21 cellular contexts compared by ENCODE assay signal in genomic region chr5:150612405-150612804, GRCh38. TPM values are rescaled to one million over a fixed set of nuclear protein-coding genes. Genes with fewer than 3 reads are reported as not detected.
A peak's percentile ranks its signal among the peaks of the same experiment; 100 is the strongest.
DNase-seq lines count a peak whose midpoint lies in the region; ATAC-seq, FAIRE-seq and TF ChIP-seq lines count a peak whose summit lies in the region.
"Had no signal": no experiment of that assay in that cellular context is flagged by ENCODE, and none has a peak within 500 bp of the region (broad histone marks: within the 10 kb centered on the region; RNA-seq: fewer than 3 reads in every experiment).

No MANE protein-coding gene starts in this region.

- TF ChIP-seq POLR2A in endothelial cell of umbilical vein (IDR thresholded peaks at IDR 0.05; ENCODE audit: low read depth, low read length) = no peak

- no peaks in the 10 kb centered on the region for H3K9me3 Mint-ChIP-seq in activated CD8-positive, alpha-beta T cell treated with anti-CD3 and anti-CD28 coated beads for 36 hours
- H3K9me3 Mint-ChIP-seq in stimulated activated naive CD8-positive, alpha-beta T cell treated with anti-CD3 and anti-CD28 coated beads, Interleukin-15, amount 100 ng/mL, for 72 hours = no peaks in the 10 kb centered on the region
- H3K9me3 Mint-ChIP-seq: activated naive CD8-positive, alpha-beta T cell treated with anti-CD3 and anti-CD28 coated beads, Interleukin-2, amount 10 ng/mL, durations not matched to agents 7 days and 5 days; activated T-cell treated with anti-CD3 and anti-CD28 coated beads, Interleukin-2, amount 50 U/mL, for 72 hours; memory B cell; neural progenitor cell had no signal

- POLR2A ChIA-PET in endothelial cell of umbilical vein (lab: Charles Lee) = interaction anchor here (0.7 to 1.1 kb wide), 3 partner anchors 12 to 28 kb away, joined by 3 to 5 read pairs (median 3); partner anchors contain the start of gene SYNPO
- POLR2A ChIA-PET in activated CD8-positive, alpha-beta T cell treated with anti-CD3 and anti-CD28 coated beads for 36 hours (lab: Charles Lee) = interaction anchor here (0.5 kb wide), 1 partner anchor 198 kb away, joined by 3 read pairs; no protein-coding TSS in a partner anchor

- no peaks in the 10 kb centered on the region for H4K20me1 ChIP-seq in endothelial cell of umbilical vein (replicated peaks; ENCODE audit: control insufficient read depth, extremely low read depth, insufficient read depth, low read length)

- peak; percentile 33 for DNase-seq in Right ventricle myocardium inferior (ENCODE audit: missing footprints)
- DNase-seq in cardiac septum (ENCODE audit: low spot score) = no peak
- DNase-seq in endothelial cell of umbilical vein (ENCODE audit: low read depth, low spot score) = peak; percentile 91
- no peak for DNase-seq in activated CD8-positive, alpha-beta T cell treated with anti-CD3 and anti-CD28 coated beads for 36 hours
- no peak for DNase-seq in GOT3 (lab: John Stamatoyannopoulos, UW)
- DNase-seq in HuH-7.5 (ENCODE audit: low spot score) = no peak
- DNase-seq in stimulated activated naive CD8-positive, alpha-beta T cell treated with anti-CD3 and anti-CD28 coated beads, Interleukin-15, amount 100 ng/mL, for 72 hours = no peak
- DNase-seq: activated naive CD8-positive, alpha-beta T cell treated with anti-CD3 and anti-CD28 coated beads, Interleukin-2, amount 10 ng/mL, durations not matched to agents 7 days and 5 days; activated T-cell treated with anti-CD3 and anti-CD28 coated beads, Interleukin-2, amount 50 U/mL, for 72 hours; C1 segment of cervical spinal cord; cerebellar nuclear complex; DMS153; MG63; NCI-H1930; stimulated activated CD4-positive, alpha-beta T cell treated with anti-CD3 and anti-CD28 coated beads, Interleukin-4, amount 100 ng/mL, for 24 hours; stimulated activated CD8-positive, alpha-beta memory T cell treated with anti-CD3 and anti-CD28 coated beads, Interleukin-4, amount 100 ng/mL, for 48 hours; trophoblast cell had no signal

- H3K9me3 ChIP-seq in endothelial cell of umbilical vein (replicated peaks; ENCODE audit: control insufficient read depth, insufficient read depth, low read length) = no peaks in the 10 kb centered on the region
- no peaks in the 10 kb centered on the region for H3K9me3 ChIP-seq in mucosa of rectum (ENCODE audit: control insufficient read depth in 2 of 2, low read length in 2 of 2)
- H3K9me3 ChIP-seq: MG63 had no signal

- FAIRE-seq in endothelial cell of umbilical vein (lab: Jason Lieb, UNC) = peak; percentile 99

- peaks cover 29% of the 10 kb centered on the region for H3K4me1 ChIP-seq in endothelial cell of umbilical vein (ENCODE audit: control insufficient read depth, extremely low read depth, insufficient read depth, low read length)
- H3K4me1 ChIP-seq in mucosa of rectum (ENCODE audit: control insufficient read depth in 2 of 2, insufficient read depth in 2 of 2, low read length in 2 of 2) = peaks cover 62 to 65% of the 10 kb centered on the region in 2 donors

- intact Hi-C loops in Right ventricle myocardium inferior (cut with DNase I) = loop anchor here (5.0 kb wide), 1 partner anchor 35 kb away; no protein-coding TSS in a partner anchor
- intact Hi-C loops in cardiac septum (cut with DNase I) = no loop called here
- intact Hi-C loops in endothelial cell of umbilical vein (cut with micrococcal nuclease) = loop anchor here (1.0 kb wide), 1 partner anchor 12 kb away; no protein-coding TSS in a partner anchor
- intact Hi-C loops in activated CD8-positive, alpha-beta T cell treated with anti-CD3 and anti-CD28 coated beads for 36 hours (cut with micrococcal nuclease) = no loop called here

- H3K27me3 Mint-ChIP-seq in activated CD8-positive, alpha-beta T cell treated with anti-CD3 and anti-CD28 coated beads for 36 hours = no peaks in the 10 kb centered on the region
- peaks cover 12% of the 10 kb centered on the region for H3K27me3 Mint-ChIP-seq in stimulated activated naive CD8-positive, alpha-beta T cell treated with anti-CD3 and anti-CD28 coated beads, Interleukin-15, amount 100 ng/mL, for 72 hours

- TF ChIP-seq CTCF in endothelial cell of umbilical vein (IDR thresholded peaks at IDR 0.05; ENCODE audit: extremely low read depth in 1 of 2, insufficient read depth in 1 of 2, low read depth in 1 of 2, low read length in 2 of 2) = no peak
- no peak for TF ChIP-seq CTCF in activated CD8-positive, alpha-beta T cell treated with anti-CD3 and anti-CD28 coated beads for 36 hours (IDR thresholded peaks at IDR 0.05)

- H3K4me3 Mint-ChIP-seq in activated CD8-positive, alpha-beta T cell treated with anti-CD3 and anti-CD28 coated beads for 36 hours = no peak overlapping the region
- H3K4me3 Mint-ChIP-seq in stimulated activated naive CD8-positive, alpha-beta T cell treated with anti-CD3 and anti-CD28 coated beads, Interleukin-15, amount 100 ng/mL, for 72 hours = no peak overlapping the region
- H3K4me3 Mint-ChIP-seq: activated naive CD8-positive, alpha-beta T cell treated with anti-CD3 and anti-CD28 coated beads, Interleukin-2, amount 10 ng/mL, durations not matched to agents 7 days and 5 days; activated T-cell treated with anti-CD3 and anti-CD28 coated beads, Interleukin-2, amount 50 U/mL, for 72 hours; memory B cell; neural progenitor cell had no signal

- no peak overlapping the region for H3K27ac Mint-ChIP-seq in activated CD8-positive, alpha-beta T cell treated with anti-CD3 and anti-CD28 coated beads for 36 hours
- no peak overlapping the region for H3K27ac Mint-ChIP-seq in stimulated activated naive CD8-positive, alpha-beta T cell treated with anti-CD3 and anti-CD28 coated beads, Interleukin-15, amount 100 ng/mL, for 72 hours
- H3K27ac Mint-ChIP-seq: activated naive CD8-positive, alpha-beta T cell treated with anti-CD3 and anti-CD28 coated beads, Interleukin-2, amount 10 ng/mL, durations not matched to agents 7 days and 5 days; activated T-cell treated with anti-CD3 and anti-CD28 coated beads, Interleukin-2, amount 50 U/mL, for 72 hours; memory B cell; neural progenitor cell had no signal

- H3K4me2 ChIP-seq in endothelial cell of umbilical vein (ENCODE audit: insufficient read depth, low read length) = peak overlapping the region; percentile 41
- H3K4me2 ChIP-seq: neural progenitor cell had no signal

- no peaks in the 10 kb centered on the region for H3K27me3 ChIP-seq in endothelial cell of umbilical vein (ENCODE audit: control insufficient read depth in 2 of 2, insufficient read depth in 2 of 2, low read length in 2 of 2)
- H3K27me3 ChIP-seq in mucosa of rectum (ENCODE audit: control insufficient read depth in 2 of 2, insufficient read depth in 2 of 2, low read length in 2 of 2) = no peaks in the 10 kb centered on the region
- H3K27me3 ChIP-seq: MG63, neural progenitor cell had no signal

- no peaks in the 10 kb centered on the region for H3K79me2 ChIP-seq in endothelial cell of umbilical vein (ENCODE audit: control insufficient read depth, insufficient read depth, low read length)

- dilution Hi-C loops in endothelial cell of umbilical vein (cut with MboI; ENCODE audit: extremely low pct_ligation_motif_present, low sequenced_read_pairs) = no loop called here

- no peak overlapping the region for H3K27ac ChIP-seq in endothelial cell of umbilical vein (ENCODE audit: insufficient read depth, low read depth, low read length)
- H3K27ac ChIP-seq in mucosa of rectum (ENCODE audit: low read depth in 2 of 2, low read length in 2 of 2) = peak overlapping the region; percentile 70 to 76
- H3K27ac ChIP-seq: neural progenitor cell had no signal

- no peaks in the 10 kb centered on the region for H3K36me3 ChIP-seq in endothelial cell of umbilical vein (ENCODE audit: control insufficient read depth in 2 of 2, extremely low read depth in 1 of 2, insufficient read depth in 2 of 2, low read length in 2 of 2)
- H3K36me3 ChIP-seq in mucosa of rectum (ENCODE audit: control insufficient read depth in 2 of 2, insufficient read depth in 2 of 2, low read length in 2 of 2) = no peaks in the 10 kb centered on the region
- H3K36me3 ChIP-seq: MG63, neural progenitor cell had no signal

- no peaks in the 10 kb centered on the region for H3K9me1 ChIP-seq in endothelial cell of umbilical vein (replicated peaks; ENCODE audit: control insufficient read depth, extremely low read depth, insufficient read depth, low read length)

- H3K36me3 Mint-ChIP-seq in activated CD8-positive, alpha-beta T cell treated with anti-CD3 and anti-CD28 coated beads for 36 hours (ENCODE audit: low read depth) = no peaks in the 10 kb centered on the region
- H3K36me3 Mint-ChIP-seq: activated naive CD8-positive, alpha-beta T cell treated with anti-CD3 and anti-CD28 coated beads, Interleukin-2, amount 10 ng/mL, durations not matched to agents 7 days and 5 days; memory B cell; neural progenitor cell had no signal

- BruUV-seq in endothelial cell of umbilical vein (replicated peaks; lab: Mats Ljungman, UMichigan) = no TSS peak

- ATAC-seq in Right ventricle myocardium inferior = peak; percentile 37
- ATAC-seq in activated CD8-positive, alpha-beta T cell treated with anti-CD3 and anti-CD28 coated beads for 36 hours = no peak
- no peak for ATAC-seq in stimulated activated naive CD8-positive, alpha-beta T cell treated with anti-CD3 and anti-CD28 coated beads, Interleukin-15, amount 100 ng/mL, for 72 hours
- ATAC-seq: activated T-cell treated with anti-CD3 and anti-CD28 coated beads, Interleukin-2, amount 50 U/mL, for 72 hours; sciatic nerve had no signal

- no peak overlapping the region for H2AFZ ChIP-seq in endothelial cell of umbilical vein (ENCODE audit: low read depth, low read length)
- H2AFZ ChIP-seq: neural progenitor cell had no signal

- H3K9ac ChIP-seq in endothelial cell of umbilical vein (replicated peaks; ENCODE audit: extremely low read depth, insufficient read depth, low read length) (no peak overlapping the region), mucosa of rectum (ENCODE audit: low read depth in 1 of 2, low read length in 2 of 2) (no peak overlapping the region)
- H3K9ac ChIP-seq: neural progenitor cell had no signal

- H3K4me1 Mint-ChIP-seq in activated CD8-positive, alpha-beta T cell treated with anti-CD3 and anti-CD28 coated beads for 36 hours (ENCODE audit: low read depth) = no peaks in the 10 kb centered on the region
- H3K4me1 Mint-ChIP-seq in stimulated activated naive CD8-positive, alpha-beta T cell treated with anti-CD3 and anti-CD28 coated beads, Interleukin-15, amount 100 ng/mL, for 72 hours = no peaks in the 10 kb centered on the region
- H3K4me1 Mint-ChIP-seq: activated naive CD8-positive, alpha-beta T cell treated with anti-CD3 and anti-CD28 coated beads, Interleukin-2, amount 10 ng/mL, durations not matched to agents 7 days and 5 days had no signal

- no peak overlapping the region for H3K4me3 ChIP-seq in endothelial cell of umbilical vein (replicated peaks in 1 of 3; ENCODE audit: insufficient read depth in 1 of 3, low read depth in 1 of 3, low read length in 3 of 3)
- H3K4me3 ChIP-seq in mucosa of rectum (ENCODE audit: low read length in 2 of 2) = peak overlapping the region in 1 of 2 donors; percentile 28
- H3K4me3 ChIP-seq: MG63, neural progenitor cell had no signal

- CTCF ChIA-PET in endothelial cell of umbilical vein (lab: Charles Lee) = interaction anchor here (0.7 to 1.9 kb wide), 15 partner anchors 9 to 162 kb away, joined by 3 to 11 read pairs (median 4); partner anchors contain the start of genes MYOZ3 and SYNPO
- CTCF ChIA-PET in activated CD8-positive, alpha-beta T cell treated with anti-CD3 and anti-CD28 coated beads for 36 hours (lab: Charles Lee) = interaction anchor here (0.9 kb wide), 1 partner anchor 68 kb away, joined by 3 read pairs; no protein-coding TSS in a partner anchor

RNA-seq across cellular contexts. Expression of gene SYNPO, which starts 28.1 kb away (rescaled TPM):
- total RNA-seq in Right ventricle myocardium inferior (587 TPM), cardiac septum (829 TPM), endothelial cell of umbilical vein (93.9 and 121 TPM in 2 replicates)
- 56.9 and 68.4 TPM in 2 replicates for polyA plus RNA-seq in endothelial cell of umbilical vein
- polyA plus RNA-seq in endothelial cell of umbilical vein (2011; cell fraction: cytosol; rRNA removed) = 58.1 and 70.3 TPM in 2 replicates
- 80.9 and 110 TPM in 2 replicates for polyA plus RNA-seq in endothelial cell of umbilical vein (2011; cell fraction: nucleus; rRNA removed)
- 58.3 and 66.7 TPM in 2 replicates for polyA plus RNA-seq in endothelial cell of umbilical vein (2012)
- polyA minus RNA-seq in endothelial cell of umbilical vein = 84.2 and 147 TPM in 2 replicates
- polyA minus RNA-seq in endothelial cell of umbilical vein (2011; cell fraction: cytosol; rRNA and poly(A)+ RNA removed) = 8.7 TPM
- polyA minus RNA-seq in endothelial cell of umbilical vein (2011; cell fraction: nucleus; rRNA and poly(A)+ RNA removed) = 66.6 and 71.2 TPM in 2 replicates
- total RNA-seq in activated CD8-positive, alpha-beta T cell treated with anti-CD3 and anti-CD28 coated beads for 36 hours = under 1 TPM; 0.18 to 0.22 TPM

RNA-seq across cellular contexts. Expression of gene MYOZ3, which starts 48.6 kb away (rescaled TPM):
- total RNA-seq in Right ventricle myocardium inferior (5.5 TPM), cardiac septum (10.0 TPM), endothelial cell of umbilical vein (1.1 and 1.2 TPM in 2 replicates)
- 0.43 and 0.59 TPM in 2 replicates for polyA plus RNA-seq in endothelial cell of umbilical vein
- polyA plus RNA-seq in endothelial cell of umbilical vein (2011; cell fraction: cytosol; rRNA removed) = 0.27 and 0.37 TPM in 2 replicates
- polyA plus RNA-seq in endothelial cell of umbilical vein (2011; cell fraction: nucleus; rRNA removed) = 0.55 and 0.80 TPM in 2 replicates
- polyA plus RNA-seq in endothelial cell of umbilical vein (2012) = 0.28 and 0.67 TPM in 2 replicates
- polyA minus RNA-seq in endothelial cell of umbilical vein = 0.68 and 0.75 TPM in 2 replicates
- not detected for polyA minus RNA-seq in endothelial cell of umbilical vein (2011; cell fraction: cytosol; rRNA and poly(A)+ RNA removed)
- 0.77 and 1.1 TPM in 2 replicates for polyA minus RNA-seq in endothelial cell of umbilical vein (2011; cell fraction: nucleus; rRNA and poly(A)+ RNA removed)
- total RNA-seq in activated CD8-positive, alpha-beta T cell treated with anti-CD3 and anti-CD28 coated beads for 36 hours = under 1 TPM; 0.11 to 0.20 TPM

Comparison
In these comparisons a context has a peak if more than half of its experiments do, and no peak if none do; other contexts are left out.
1. DNase-seq: peak in Right ventricle myocardium inferior (single experiment) and endothelial cell of umbilical vein (single experiment); none in cardiac septum (single experiment), activated CD8-positive, alpha-beta T cell treated with anti-CD3 and anti-CD28 coated beads for 36 hours (single experiment), GOT3 (single experiment), HuH-7.5 (single experiment) and stimulated activated naive CD8-positive, alpha-beta T cell treated with anti-CD3 and anti-CD28 coated beads, Interleukin-15, amount 100 ng/mL, for 72 hours (0 of 2).
2. intact Hi-C loops: an anchor here in Right ventricle myocardium inferior (5.0 kb wide) and endothelial cell of umbilical vein (1.0 kb wide); none called in cardiac septum and activated CD8-positive, alpha-beta T cell treated with anti-CD3 and anti-CD28 coated beads for 36 hours.
3. RNA of gene SYNPO, which starts 28.1 kb away (total RNA-seq): 829 TPM in cardiac septum (single experiment), 587 TPM in Right ventricle myocardium inferior (single experiment) and 93.9 to 121 TPM in endothelial cell of umbilical vein; 0.18 to 0.22 TPM in activated CD8-positive, alpha-beta T cell treated with anti-CD3 and anti-CD28 coated beads for 36 hours; every median in the first group is over 10 times any median in the second.